In genomic region chr17:78398390-78398789, GRCh38 we compare ENCODE assay signal across 26 cellular contexts. TPM values are rescaled to one million over a fixed set of nuclear protein-coding genes. Genes with fewer than 3 reads are reported as not detected.
DNase-seq lines count a peak whose midpoint lies in the region; ATAC-seq, FAIRE-seq and TF ChIP-seq lines count a peak whose summit lies in the region.
"Had no signal": no experiment of that assay in that cellular context is flagged by ENCODE, and none has a peak within 500 bp of the region (broad histone marks: within the 10 kb centered on the region; RNA-seq: fewer than 3 reads in every experiment).

No MANE protein-coding gene starts in this region.

- H3K4ac ChIP-seq in H9 (ENCODE audit: low read depth, low read length): no peak overlapping the region

- H3K23me2 ChIP-seq in H9 (ENCODE audit: insufficient read length, low read depth, low read length, poor library complexity, severe bottlenecking): no peaks in the 10 kb centered on the region

- no peaks in the 10 kb centered on the region for H3K27me3 ChIP-seq in H9 (ENCODE audit: insufficient read depth, low read length)
- no peaks in the 10 kb centered on the region for H3K27me3 ChIP-seq in heart right ventricle
- H3K27me3 ChIP-seq in skeletal muscle tissue (ENCODE audit: control insufficient read depth in 3 of 3, insufficient read depth in 3 of 3, low read length in 3 of 3): no peaks in the 10 kb centered on the region
- H3K27me3 ChIP-seq: tibial nerve had no signal

- H4K8ac ChIP-seq in H9 (replicated peaks; ENCODE audit: insufficient read length, low read depth, low read length): no peak overlapping the region

- no CpG with 5 or more reads among the region's 3 CpGs for WGBS in H9 (ENCODE audit: extremely low coverage, insufficient read length, low lambda C conversion rate)
- WGBS in heart right ventricle, 2 donors: 59 to 69% methylated on average over 3 of the region's 3 CpGs

- DNase-seq in activated T-cell treated with anti-CD3 and anti-CD28 coated beads, Interleukin-2, amount 50 U/mL, for 24 hours: no peak
- DNase-seq in activated T-cell treated with anti-CD3 and anti-CD28 coated beads, Interleukin-2, amount 50 U/mL, for 4 hours: no peak
- DNase-seq in H9 (no peak), heart right ventricle (no peak), H54 (ENCODE audit: insufficient read length, low spot score) (no peak), AML-193 (lab: John Stamatoyannopoulos, UW) (no peak), NCI-H774 (lab: John Stamatoyannopoulos, UW) (no peak)
- DNase-seq: activated CD4-positive, alpha-beta T cell treated with anti-CD3 and anti-CD28 coated beads for 4 hours; activated effector memory CD4-positive, alpha-beta T cell treated with Interleukin-2 at 50 U/mL for 16 hours; C1 segment of cervical spinal cord; cerebellar nuclear complex; foreskin melanocyte; GOT3; Kasumi-1; lower lobe of right lung; NCI-H1048; NCI-H2227 treated with DMSO at 0.1 percent for 48 hours; OCI-M1; SHP77; stimulated activated CD4-positive, alpha-beta T cell treated with anti-CD3 and anti-CD28 coated beads, Interleukin-4, amount 100 ng/mL, for 24 hours; T-cell had no signal

- H3K14ac ChIP-seq in H9 (ENCODE audit: insufficient read depth, low read length): no peak overlapping the region

- H3K27ac ChIP-seq in H9 (ENCODE audit: insufficient read length, low read depth, low read length): no peak overlapping the region
- peak overlapping the region in 9 of 10 donors; percentile 57 to 94 (median 90) for H3K27ac ChIP-seq in heart right ventricle
- H3K27ac ChIP-seq in skeletal muscle tissue (ENCODE audit: low read depth, low read length): peak overlapping the region; percentile 89
- H3K27ac ChIP-seq: A549 had no signal

- intact Hi-C loops in heart right ventricle (cut with DNase I): no loop called here

- H3K27ac Mint-ChIP-seq in activated T-cell treated with anti-CD3 and anti-CD28 coated beads, Interleukin-2, amount 50 U/mL, for 24 hours: peak overlapping the region; percentile 72
- peak overlapping the region in 2 of 3 experiments; percentile 5 to 52; a peak in 1 of 7 replicates for H3K27ac Mint-ChIP-seq in H9
- H3K27ac Mint-ChIP-seq: stimulated activated naive CD8-positive, alpha-beta T cell treated with anti-CD3 and anti-CD28 coated beads, Interleukin-15, Interleukin-2, amounts not matched to agents 100 ng/mL and 50 ng/mL, for 24 hours; T-cell had no signal

- no peak for TF ChIP-seq POLR2A in H54 (IDR thresholded peaks at IDR 0.05; ENCODE audit: low read depth, low read length)

- peaks cover 17% of the 10 kb centered on the region for H3K4me1 Mint-ChIP-seq in activated T-cell treated with anti-CD3 and anti-CD28 coated beads, Interleukin-2, amount 50 U/mL, for 24 hours (ENCODE audit: low read depth)
- H3K4me1 Mint-ChIP-seq in activated T-cell treated with anti-CD3 and anti-CD28 coated beads, Interleukin-2, amount 50 U/mL, for 4 hours (ENCODE audit: low read depth): peaks cover 2% of the 10 kb centered on the region
- H3K4me1 Mint-ChIP-seq in H9: peaks cover 0 to 7% of the 10 kb centered on the region in 2 experiments; a peak in 1 of 4 replicates

- H3K9ac ChIP-seq in H9 (ENCODE audit: extremely low read depth, insufficient read length, low read length) (no peak overlapping the region), skeletal muscle tissue (ENCODE audit: low read depth in 1 of 3, low read length in 3 of 3) (peak overlapping the region; percentile 13 to 66 (median 55))

- H2BK12ac ChIP-seq in H9 (ENCODE audit: insufficient read length, low read depth, low read length): no peak overlapping the region

- H4K91ac ChIP-seq in H9 (ENCODE audit: insufficient read length, low read depth, low read length): no peak overlapping the region

- H3K9me3 ChIP-seq in H9 (ENCODE audit: control insufficient read depth, low read depth, low read length): no peaks in the 10 kb centered on the region
- H3K9me3 ChIP-seq in heart right ventricle: no peaks in the 10 kb centered on the region
- no peaks in the 10 kb centered on the region for H3K9me3 ChIP-seq in skeletal muscle tissue (ENCODE audit: control insufficient read depth in 3 of 3, low read length in 3 of 3)
- H3K9me3 ChIP-seq: A549, lower lobe of right lung, tibial nerve had no signal

- H3K36me3 Mint-ChIP-seq in activated T-cell treated with anti-CD3 and anti-CD28 coated beads, Interleukin-2, amount 50 U/mL, for 24 hours (ENCODE audit: low read depth): peaks cover 95% of the 10 kb centered on the region
- peaks cover 65% of the 10 kb centered on the region for H3K36me3 Mint-ChIP-seq in activated T-cell treated with anti-CD3 and anti-CD28 coated beads, Interleukin-2, amount 50 U/mL, for 4 hours (ENCODE audit: insufficient read depth)
- H3K36me3 Mint-ChIP-seq in H9 (ENCODE audit: insufficient read depth in 1 of 3, low read depth in 3 of 3): peaks cover 55 to 88% (median 81%) of the 10 kb centered on the region in 3 experiments; a peak in 6 of 7 replicates

- no peak for ATAC-seq in activated T-cell treated with anti-CD3 and anti-CD28 coated beads, Interleukin-2, amount 50 U/mL, for 4 hours
- no peak for ATAC-seq in heart right ventricle
- ATAC-seq: A549, T-cell had no signal

- H3K56ac ChIP-seq in H9 (ENCODE audit: insufficient read length, low read depth, low read length): no peak overlapping the region

- peaks cover 6% of the 10 kb centered on the region; the same call in 1 of the 2 replicates for H3K79me2 ChIP-seq in H9 (ENCODE audit: insufficient read depth, low read length)

- H3K4me3 Mint-ChIP-seq in activated T-cell treated with anti-CD3 and anti-CD28 coated beads, Interleukin-2, amount 50 U/mL, for 24 hours: no peak overlapping the region
- no peak overlapping the region for H3K4me3 Mint-ChIP-seq in activated T-cell treated with anti-CD3 and anti-CD28 coated beads, Interleukin-2, amount 50 U/mL, for 4 hours
- H3K4me3 Mint-ChIP-seq in H9: no peak overlapping the region
- H3K4me3 Mint-ChIP-seq: stimulated activated naive CD8-positive, alpha-beta T cell treated with anti-CD3 and anti-CD28 coated beads, Interleukin-15, Interleukin-2, amounts not matched to agents 100 ng/mL and 50 ng/mL, for 24 hours; T-cell had no signal

- H2BK120ac ChIP-seq in H9 (ENCODE audit: low read depth, low read length, poor library complexity, severe bottlenecking): no peak overlapping the region

- H3K4me1 ChIP-seq in H9 (ENCODE audit: insufficient read depth, low read length) (no peaks in the 10 kb centered on the region), heart right ventricle (peaks cover 17 to 71% (median 54%) of the 10 kb centered on the region in 9 donors), skeletal muscle tissue (ENCODE audit: control insufficient read depth in 3 of 3, insufficient read depth in 3 of 3, low read length in 3 of 3) (peaks cover 35 to 61% (median 53%) of the 10 kb centered on the region in 3 donors)
- H3K4me1 ChIP-seq: A549 had no signal

- no peak for FAIRE-seq in H54 (lab: Jason Lieb, UNC)
- FAIRE-seq: A549, islet of Langerhans had no signal

- no peaks in the 10 kb centered on the region for H3K79me1 ChIP-seq in H9 (ENCODE audit: insufficient read depth, low read depth, low read length, poor library complexity, severe bottlenecking)

- H2BK5ac ChIP-seq in H9 (ENCODE audit: insufficient read length, low read length): no peak overlapping the region

- no peak overlapping the region for H2AK5ac ChIP-seq in H9 (ENCODE audit: insufficient read length, low read length)

- no peak overlapping the region for H3K4me3 ChIP-seq in heart right ventricle
- H3K4me3 ChIP-seq in skeletal muscle tissue (ENCODE audit: low read length in 3 of 3): no peak overlapping the region
- H3K4me3 ChIP-seq: A549, lower lobe of right lung, tibial nerve had no signal

- H4K20me1 ChIP-seq in H9 (ENCODE audit: control insufficient read depth, insufficient read depth, insufficient read length): peaks cover 3% of the 10 kb centered on the region

- TF ChIP-seq CTCF in H9 (conservative IDR thresholded peaks at IDR 0.05): no peak
- TF ChIP-seq CTCF in heart right ventricle (IDR thresholded peaks at IDR 0.05): no peak

- H2BK20ac ChIP-seq in H9 (ENCODE audit: low read depth, low read length, poor library complexity, severe bottlenecking): no peak overlapping the region

- H3K27me3 Mint-ChIP-seq in activated T-cell treated with anti-CD3 and anti-CD28 coated beads, Interleukin-2, amount 50 U/mL, for 24 hours: no peaks in the 10 kb centered on the region
- H3K27me3 Mint-ChIP-seq in activated T-cell treated with anti-CD3 and anti-CD28 coated beads, Interleukin-2, amount 50 U/mL, for 4 hours (ENCODE audit: low read depth): no peaks in the 10 kb centered on the region
- H3K27me3 Mint-ChIP-seq in H9 (ENCODE audit: low read depth): no peaks in the 10 kb centered on the region
- H3K27me3 Mint-ChIP-seq: stimulated activated naive CD8-positive, alpha-beta T cell treated with anti-CD3 and anti-CD28 coated beads, Interleukin-15, Interleukin-2, amounts not matched to agents 100 ng/mL and 50 ng/mL, for 24 hours; T-cell had no signal

- no peaks in the 10 kb centered on the region for H3K9me3 Mint-ChIP-seq in activated T-cell treated with anti-CD3 and anti-CD28 coated beads, Interleukin-2, amount 50 U/mL, for 24 hours
- no peaks in the 10 kb centered on the region for H3K9me3 Mint-ChIP-seq in activated T-cell treated with anti-CD3 and anti-CD28 coated beads, Interleukin-2, amount 50 U/mL, for 4 hours
- H3K9me3 Mint-ChIP-seq in H9: no peaks in the 10 kb centered on the region
- H3K9me3 Mint-ChIP-seq: stimulated activated naive CD8-positive, alpha-beta T cell treated with anti-CD3 and anti-CD28 coated beads, Interleukin-15, Interleukin-2, amounts not matched to agents 100 ng/mL and 50 ng/mL, for 24 hours; T-cell had no signal

- no peak overlapping the region for H3K4me2 ChIP-seq in H9 (ENCODE audit: insufficient read depth, insufficient read length, low read length)
- H3K4me2 ChIP-seq: A549 had no signal

- H3T11ph ChIP-seq in H9 (ENCODE audit: low read length): no peak overlapping the region

- no peak overlapping the region for H3K18ac ChIP-seq in H9 (ENCODE audit: insufficient read length, low read depth, low read length)

- H4K5ac ChIP-seq in H9 (ENCODE audit: insufficient read length, low read depth, low read length): no peak overlapping the region

- no peak overlapping the region for H3K23ac ChIP-seq in H9 (ENCODE audit: insufficient read length, low read depth, low read length)

- H2BK15ac ChIP-seq in H9 (ENCODE audit: low read depth, low read length): no peak overlapping the region

- H2AFZ ChIP-seq in H9 (ENCODE audit: low read length): no peak overlapping the region

- H3K36me3 ChIP-seq in heart right ventricle: peaks cover 0 to 100% (median 24%) of the 10 kb centered on the region in 9 donors
- peaks cover 42 to 53% (median 44%) of the 10 kb centered on the region in 3 donors for H3K36me3 ChIP-seq in skeletal muscle tissue (ENCODE audit: control insufficient read depth in 3 of 3, insufficient read depth in 3 of 3, low read length in 3 of 3)

RNA-seq across cellular contexts. Expression of gene PGS1, which starts 19.9 kb away (rescaled TPM):
- total RNA-seq in activated T-cell treated with anti-CD3 and anti-CD28 coated beads, Interleukin-2, amount 50 U/mL, for 4 hours: 10 to 100 TPM; 47.4 to 51.7 (median 47.5) TPM
- total RNA-seq in H9 (2021): 41.8 and 45.7 TPM in 2 replicates
- 10 to 100 TPM; 14.7 to 28.4 (median 17.1) TPM for total RNA-seq in heart right ventricle
- polyA plus RNA-seq in heart right ventricle: 10 to 100 TPM; 18.5 to 18.7 TPM
- 15.1 TPM for total RNA-seq in skeletal muscle tissue

RNA-seq across cellular contexts. Expression of gene SOCS3, which starts 38.5 kb away (rescaled TPM):
- 100 to 1,000 TPM; 118 to 143 (median 136) TPM for total RNA-seq in activated T-cell treated with anti-CD3 and anti-CD28 coated beads, Interleukin-2, amount 50 U/mL, for 4 hours
- 9.5 and 9.6 TPM in 2 replicates for total RNA-seq in H9 (2021)
- 100 to 1,000 TPM in 2 of 10 donors, 10 to 100 TPM in 6, 1 to 10 TPM in 2; 7.7 to 189 (median 17.0) TPM for total RNA-seq in heart right ventricle
- 10 to 100 TPM; 13.5 to 30.2 TPM for polyA plus RNA-seq in heart right ventricle
- total RNA-seq in skeletal muscle tissue: 15.7 TPM
